Comparison of ENCODE assay signal across 8 cellular contexts in the genomic region with DNA sequence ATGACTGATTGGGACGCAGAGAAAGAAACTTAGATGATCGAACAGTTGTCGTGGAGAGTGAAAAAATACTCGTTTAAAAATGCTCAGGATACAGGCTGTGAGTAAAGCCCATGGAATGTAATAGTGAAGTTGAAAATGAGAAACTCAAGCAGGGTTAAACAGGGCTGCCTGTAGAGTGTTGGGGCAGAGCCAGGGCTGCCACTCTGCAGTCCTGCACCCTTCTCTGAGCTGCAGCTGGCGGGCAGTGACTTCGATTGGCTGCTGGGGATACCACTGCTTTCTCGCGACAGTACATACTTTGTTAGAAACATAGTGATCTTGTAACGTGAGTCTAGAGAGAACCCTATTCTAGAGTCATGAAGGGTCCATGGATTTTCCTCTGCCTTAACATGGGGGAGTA.
DNase-seq lines count a peak whose midpoint lies in the region; ATAC-seq and TF ChIP-seq lines count a peak whose summit lies in the region.
"Had no signal": no experiment of that assay in that cellular context is flagged by ENCODE, and none has a peak within 500 bp of the region (broad histone marks: within the 10 kb centered on the region; RNA-seq: fewer than 3 reads in every experiment).

No MANE protein-coding gene starts in this region.

- H3K27ac ChIP-seq in HUES6 (ENCODE audit: low read depth, low read length), result peak overlapping the region; percentile 50; the same call in 1 of the 2 replicates
- H3K27ac ChIP-seq in layer of hippocampus (ENCODE audit: low read depth, low read length), result peak overlapping the region; percentile 82
- H3K27ac ChIP-seq in thyroid gland, result peak overlapping the region; percentile 7 to 55 (median 53)
- H3K27ac ChIP-seq: suprapubic skin had no signal

- H3K36me3 ChIP-seq in HUES6 (ENCODE audit: control insufficient read depth, insufficient read depth, low read length) (no peaks in the 10 kb centered on the region), thyroid gland (no peaks in the 10 kb centered on the region)

- H3K4me3 ChIP-seq in HUES6 (ENCODE audit: low read depth, low read length) (no peak overlapping the region), cardiac fibroblast (replicated peaks in 1 of 2; ENCODE audit: low read depth in 2 of 2, low read length in 2 of 2) (peak overlapping the region in 1 of 2 donors; percentile 22), thyroid gland (replicated peaks in 1 of 3) (no peak overlapping the region)
- H3K4me3 ChIP-seq: suprapubic skin had no signal

- WGBS in thyroid gland, 2 donors, result 22 to 26% methylated on average over 9 of the region's 9 CpGs

- H3K27me3 ChIP-seq in HUES6 (ENCODE audit: control insufficient read depth, insufficient read depth, low read length) (no peaks in the 10 kb centered on the region), layer of hippocampus (ENCODE audit: control insufficient read depth, insufficient read depth, low read length) (no peaks in the 10 kb centered on the region), thyroid gland (no peaks in the 10 kb centered on the region)
- H3K27me3 ChIP-seq: suprapubic skin had no signal

- DNase-seq in cardiac fibroblast (ENCODE audit: low read depth in 2 of 2) (peak; percentile 84 to 88), thyroid gland (peak; percentile 78 to 83), erythroblast (lab: John Stamatoyannopoulos, UW) (no peak), T-helper 9 cell (no peak)

- peaks cover 61% of the 10 kb centered on the region for H3K4me1 ChIP-seq in HUES6 (ENCODE audit: control insufficient read depth, insufficient read depth, low read length)
- peaks cover 36 to 42% of the 10 kb centered on the region in 2 donors for H3K4me1 ChIP-seq in thyroid gland

- ATAC-seq in GM18520 (IDR thresholded peaks at IDR 0.05; ENCODE audit: unreplicated experiment), result no peak

- no peak overlapping the region for H3K9ac ChIP-seq in HUES6 (ENCODE audit: low read length)

- no peak for TF ChIP-seq CTCF in cardiac fibroblast (IDR thresholded peaks at IDR 0.05; ENCODE audit: low read depth, low read length)
- TF ChIP-seq CTCF in thyroid gland (IDR thresholded peaks at IDR 0.05), result no peak

- TF ChIP-seq POLR2A in thyroid gland (IDR thresholded peaks at IDR 0.05) (no peak), erythroblast (IDR thresholded peaks at IDR 0.05; ENCODE audit: low read length) (no peak)

- intact Hi-C loops in thyroid gland (cut with DNase I), result loop anchor here (10.0 kb wide), 1 partner anchor 56 kb away; no protein-coding TSS in a partner anchor

- no peaks in the 10 kb centered on the region for H3K9me3 ChIP-seq in HUES6 (ENCODE audit: control insufficient read depth, insufficient read depth, low read depth, low read length)
- no peaks in the 10 kb centered on the region for H3K9me3 ChIP-seq in thyroid gland
- H3K9me3 ChIP-seq: suprapubic skin had no signal

Comparison
In these comparisons a context has a peak if more than half of its experiments do, and no peak if none do; other contexts are left out.
1. DNase-seq: peak in cardiac fibroblast (2 of 2) and thyroid gland (2 of 2); none in erythroblast (0 of 2) and T-helper 9 cell (single experiment).
2. Peak in every context shown above with its lines, with median percentiles within 50 percentile points of each other: H3K27ac ChIP-seq.